ENCODE assay signal across 20 cellular contexts in the genomic region with DNA sequence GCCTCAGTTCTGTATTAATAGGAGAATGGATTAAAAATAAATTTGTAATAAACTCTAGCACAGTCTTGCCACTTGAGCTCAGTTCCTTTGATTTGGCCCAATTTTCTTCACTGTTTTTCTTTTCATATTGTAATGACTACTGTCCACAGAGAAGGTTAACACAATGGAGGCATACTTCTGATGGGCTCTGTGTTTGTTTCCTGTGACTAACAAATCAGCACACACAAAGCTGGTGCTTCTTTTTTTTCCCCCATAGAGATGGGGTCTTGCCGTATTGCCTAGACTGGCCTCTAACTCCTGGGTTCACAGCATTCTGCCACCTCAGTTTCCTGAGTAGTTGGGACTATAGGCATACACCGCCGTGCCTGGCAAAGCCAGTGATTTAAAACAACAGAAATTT.
DNase-seq lines count a peak whose midpoint lies in the region; ATAC-seq and TF ChIP-seq lines count a peak whose summit lies in the region.
"Had no signal": no experiment of that assay in that cellular context is flagged by ENCODE, and none has a peak within 500 bp of the region (broad histone marks: within the 10 kb centered on the region; RNA-seq: fewer than 3 reads in every experiment).

No MANE protein-coding gene starts in this region.

- H2AFZ ChIP-seq in trophoblast cell (ENCODE audit: insufficient read depth, low read length, poor library complexity): no peak overlapping the region

- no peak overlapping the region for H2AK5ac ChIP-seq in trophoblast cell (ENCODE audit: low read length)

- no TSS peak for BruUV-seq in Calu3 (replicated peaks; lab: Mats Ljungman, UMichigan)

- H3K18ac ChIP-seq in trophoblast cell (ENCODE audit: low read length): peak overlapping the region; percentile 71

- H3K9ac ChIP-seq in trophoblast cell (ENCODE audit: low read length): no peak overlapping the region

- H3K23ac ChIP-seq in trophoblast cell (ENCODE audit: low read length): no peak overlapping the region

- no CpG with 5 or more reads among the region's 3 CpGs for WGBS in trophoblast cell (ENCODE audit: extremely low coverage, insufficient coverage, insufficient read length)
- 95 to 99% (median 98%) methylated on average over 3 of the region's 3 CpGs for WGBS in stomach, 5 donors

- H3K4me2 ChIP-seq in trophoblast cell (ENCODE audit: low read length): no peak overlapping the region
- H3K4me2 ChIP-seq: A549 had no signal

- no peak overlapping the region for H3K27ac Mint-ChIP-seq in activated CD4-positive, alpha-beta T cell treated with anti-CD3 and anti-CD28 coated beads, Interleukin-2, amount 10 ng/mL, durations not matched to agents 24 days and 14 days
- H3K27ac Mint-ChIP-seq in Calu3 (ENCODE audit: unreplicated experiment) (peak overlapping the region; percentile 31), chondrocyte (ENCODE audit: unreplicated experiment) (peak overlapping the region; percentile 72)
- H3K27ac Mint-ChIP-seq: CD4-positive, alpha-beta T cell had no signal

- intact Hi-C loops in activated CD4-positive, alpha-beta T cell treated with anti-CD3 and anti-CD28 coated beads, Interleukin-2, amount 10 ng/mL, durations not matched to agents 24 days and 14 days (cut with micrococcal nuclease): no loop called here
- intact Hi-C loops in Calu3 (cut with micrococcal nuclease; ENCODE audit: unreplicated experiment) (no loop called here), stomach (cut with DNase I; ENCODE audit: low total_unique reads) (no loop called here)

- H3K9me3 Mint-ChIP-seq in activated CD4-positive, alpha-beta T cell treated with anti-CD3 and anti-CD28 coated beads, Interleukin-2, amount 10 ng/mL, durations not matched to agents 24 days and 14 days: no peaks in the 10 kb centered on the region
- no peaks in the 10 kb centered on the region for H3K9me3 Mint-ChIP-seq in Calu3 (ENCODE audit: low read depth, unreplicated experiment)
- no peaks in the 10 kb centered on the region for H3K9me3 Mint-ChIP-seq in chondrocyte (ENCODE audit: low read depth)
- H3K9me3 Mint-ChIP-seq: CD4-positive, alpha-beta T cell; HFFc6 had no signal

- CTCF ChIA-PET in Calu3 (lab: Charles Lee): no interaction called here

- H3K36me3 ChIP-seq in trophoblast cell (ENCODE audit: control insufficient read depth in 1 of 2, insufficient read depth in 2 of 2, low read length in 2 of 2): peaks cover 6 to 10% of the 10 kb centered on the region in 2 experiments
- H3K36me3 ChIP-seq in stomach: peaks cover 0 to 53% (median 20%) of the 10 kb centered on the region in 4 donors

- no peaks in the 10 kb centered on the region for H3K4me1 Mint-ChIP-seq in activated CD4-positive, alpha-beta T cell treated with anti-CD3 and anti-CD28 coated beads, Interleukin-2, amount 10 ng/mL, durations not matched to agents 24 days and 14 days
- H3K4me1 Mint-ChIP-seq in Calu3 (ENCODE audit: low read depth, unreplicated experiment): peaks cover 44% of the 10 kb centered on the region
- H3K4me1 Mint-ChIP-seq in chondrocyte (ENCODE audit: low read depth): peaks cover 61% of the 10 kb centered on the region

- H3K4me3 ChIP-seq in trophoblast cell (ENCODE audit: low read depth, low read length) (no peak overlapping the region), stomach (no peak overlapping the region)
- H3K4me3 ChIP-seq: A549 had no signal

- TF ChIP-seq POLR2A in stomach (IDR thresholded peaks at IDR 0.05): no peak

- H3K27me3 ChIP-seq in trophoblast cell (ENCODE audit: insufficient read depth, low read length) (no peaks in the 10 kb centered on the region), stomach (no peaks in the 10 kb centered on the region)

- H3K14ac ChIP-seq in trophoblast cell (ENCODE audit: low read length): no peak overlapping the region

- no peak overlapping the region for H2BK12ac ChIP-seq in trophoblast cell (ENCODE audit: low read length)

- H4K91ac ChIP-seq in trophoblast cell (ENCODE audit: low read depth, low read length): no peak overlapping the region

- no peak overlapping the region for H4K8ac ChIP-seq in trophoblast cell (ENCODE audit: low read depth, low read length)

- no peak for TF ChIP-seq EP300 in stomach (IDR thresholded peaks at IDR 0.05)

- H3K36me3 Mint-ChIP-seq in activated CD4-positive, alpha-beta T cell treated with anti-CD3 and anti-CD28 coated beads, Interleukin-2, amount 10 ng/mL, durations not matched to agents 24 days and 14 days (ENCODE audit: low read depth): peaks cover 11% of the 10 kb centered on the region
- H3K36me3 Mint-ChIP-seq in Calu3 (ENCODE audit: insufficient read depth, unreplicated experiment): peaks cover 83% of the 10 kb centered on the region
- H3K36me3 Mint-ChIP-seq in chondrocyte (ENCODE audit: low read depth): peaks cover 22% of the 10 kb centered on the region

- H3K9me3 ChIP-seq in trophoblast cell (ENCODE audit: insufficient read depth, low read depth, low read length) (no peaks in the 10 kb centered on the region), stomach (no peaks in the 10 kb centered on the region)
- H3K9me3 ChIP-seq: A549, Caco-2 had no signal

- H2BK5ac ChIP-seq in trophoblast cell (ENCODE audit: low read depth, low read length, poor library complexity): no peak overlapping the region

- H4K12ac ChIP-seq in trophoblast cell (ENCODE audit: low read depth, low read length): no peak overlapping the region

- DNase-seq in activated CD4-positive, alpha-beta T cell treated with anti-CD3 and anti-CD28 coated beads, Interleukin-2, amount 10 ng/mL, durations not matched to agents 24 days and 14 days: peak; percentile 42
- no peak for DNase-seq in activated CD4-positive, alpha-beta T cell treated with anti-CD3 and anti-CD28 coated beads, Interleukin-2, amount 50 U/mL, for 1 hour
- DNase-seq in Calu3 (no peak), chondrocyte (ENCODE audit: low spot score) (no peak), trophoblast cell (no peak), stomach (no peak)
- DNase-seq: AML-193; Caco-2; CD4-positive, alpha-beta T cell; DMS153; DMS79; GDM1; GOT3; H7; HFFc6 had no signal

- no peak overlapping the region for H3K4me3 Mint-ChIP-seq in activated CD4-positive, alpha-beta T cell treated with anti-CD3 and anti-CD28 coated beads, Interleukin-2, amount 10 ng/mL, durations not matched to agents 24 days and 14 days
- H3K4me3 Mint-ChIP-seq in Calu3 (ENCODE audit: low read depth, unreplicated experiment): no peak overlapping the region
- H3K4me3 Mint-ChIP-seq in chondrocyte (ENCODE audit: unreplicated experiment): no peak overlapping the region
- H3K4me3 Mint-ChIP-seq: CD4-positive, alpha-beta T cell; HFFc6 had no signal

- no peak for ATAC-seq in HG03039 (IDR thresholded peaks at IDR 0.05; ENCODE audit: unreplicated experiment)
- ATAC-seq: A549, HCT116 had no signal

- H3K27ac ChIP-seq in trophoblast cell (ENCODE audit: low read depth, low read length): no peak overlapping the region
- no peak overlapping the region for H3K27ac ChIP-seq in stomach
- H3K27ac ChIP-seq: 22Rv1, A549, C4-2B had no signal

- H3K79me1 ChIP-seq in trophoblast cell (ENCODE audit: low read length): no peaks in the 10 kb centered on the region

- TF ChIP-seq CTCF in Calu3 (IDR thresholded peaks at IDR 0.05; ENCODE audit: unreplicated experiment) (no peak), chondrocyte (IDR thresholded peaks at IDR 0.05) (no peak), stomach (IDR thresholded peaks at IDR 0.05) (no peak)

- no peaks in the 10 kb centered on the region for H3K27me3 Mint-ChIP-seq in activated CD4-positive, alpha-beta T cell treated with anti-CD3 and anti-CD28 coated beads, Interleukin-2, amount 10 ng/mL, durations not matched to agents 24 days and 14 days
- no peaks in the 10 kb centered on the region for H3K27me3 Mint-ChIP-seq in Calu3 (ENCODE audit: unreplicated experiment)
- no peaks in the 10 kb centered on the region for H3K27me3 Mint-ChIP-seq in chondrocyte (ENCODE audit: low read depth)
- H3K27me3 Mint-ChIP-seq: CD4-positive, alpha-beta T cell had no signal

- H3K79me2 ChIP-seq in trophoblast cell (ENCODE audit: control insufficient read depth, insufficient read depth, low read length, poor library complexity): no peaks in the 10 kb centered on the region

- H2BK120ac ChIP-seq in trophoblast cell (ENCODE audit: insufficient read depth, low read length, poor library complexity): no peak overlapping the region

- H3K4ac ChIP-seq in trophoblast cell (ENCODE audit: low read depth, low read length): no peak overlapping the region

- H3K4me1 ChIP-seq in trophoblast cell (ENCODE audit: control insufficient read depth in 1 of 2, insufficient read depth in 2 of 2, low read length in 2 of 2) (no peaks in the 10 kb centered on the region), stomach (peaks cover 0 to 28% (median 4%) of the 10 kb centered on the region in 4 donors)
- H3K4me1 ChIP-seq: Caco-2 had no signal
